9 cellular contexts compared by ENCODE assay signal in genomic region chr14:96090441-96091148, GRCh38. TPM values are rescaled to one million over a fixed set of nuclear protein-coding genes. Genes with fewer than 3 reads are reported as not detected.
DNase-seq lines count a peak whose midpoint lies in the region; ATAC-seq and TF ChIP-seq lines count a peak whose summit lies in the region.
"Had no signal": no experiment of that assay in that cellular context is flagged by ENCODE, and none has a peak within 500 bp of the region (broad histone marks: within the 10 kb centered on the region; RNA-seq: fewer than 3 reads in every experiment).

No MANE protein-coding gene starts in this region.

- TF ChIP-seq CTCF in brain (conservative IDR thresholded peaks at IDR 0.05) (peak in 1 of 2 experiments; percentile 27), neural crest cell (conservative IDR thresholded peaks at IDR 0.05) (no peak)

- peak; percentile 76 for DNase-seq in COLO668 (lab: John Stamatoyannopoulos, UW; ENCODE audit: unreplicated experiment)
- peak; percentile 93 for DNase-seq in NCI-H2107 (lab: John Stamatoyannopoulos, UW)
- DNase-seq in neural crest cell (ENCODE audit: low read depth, low spot score) = no peak
- no peak for DNase-seq in cortex of kidney (lab: John Stamatoyannopoulos, UW)
- DNase-seq in GM19238 (ENCODE audit: insufficient read length, low spot score) = no peak
- DNase-seq: erythroblast had no signal

- H3K4me1 Mint-ChIP-seq in brain (peaks cover 67% of the 10 kb centered on the region), neural crest cell (peaks cover 3% of the 10 kb centered on the region)

- H3K9me3 Mint-ChIP-seq in brain (no peaks in the 10 kb centered on the region), neural crest cell (no peaks in the 10 kb centered on the region)

- ATAC-seq in HG02981 (IDR thresholded peaks at IDR 0.05; ENCODE audit: unreplicated experiment) (no peak), GM21619 (IDR thresholded peaks at IDR 0.05; ENCODE audit: unreplicated experiment) (no peak)

- H3K4me3 Mint-ChIP-seq in brain = peak overlapping the region; percentile 27 to 56 (median 53)
- H3K4me3 Mint-ChIP-seq in neural crest cell = no peak overlapping the region

- no peaks in the 10 kb centered on the region for H3K27me3 Mint-ChIP-seq in brain
- H3K27me3 Mint-ChIP-seq in neural crest cell (ENCODE audit: low read depth) = no peaks in the 10 kb centered on the region

- H3K36me3 Mint-ChIP-seq in brain (peaks cover 31% of the 10 kb centered on the region), neural crest cell (ENCODE audit: low read depth) (peaks cover 6% of the 10 kb centered on the region)

- peak overlapping the region; percentile 80 to 98 (median 88) for H3K27ac Mint-ChIP-seq in brain
- H3K27ac Mint-ChIP-seq in neural crest cell (ENCODE audit: unreplicated experiment) = peak overlapping the region; percentile 50

RNA-seq across cellular contexts. Expression of gene C14orf132, which starts 51.4 kb away (rescaled TPM):
- 69.2 TPM for polyA plus RNA-seq in brain (ENCODE audit: insufficient read depth, low read depth, low replicate concordance)
- total RNA-seq in neural crest cell = 38.2 and 42.1 TPM in 2 replicates

Comparison
In these comparisons a context has a peak if more than half of its experiments do, and no peak if none do; other contexts are left out.
1. DNase-seq: peak in COLO668 (single experiment) and NCI-H2107 (single experiment); none in neural crest cell (single experiment), cortex of kidney (single experiment) and GM19238 (single experiment).